11 cellular contexts compared by ENCODE assay signal in genomic region chr3:193563999-193564398, GRCh38. TPM values are rescaled to one million over a fixed set of nuclear protein-coding genes. Genes with fewer than 3 reads are reported as not detected.
A peak's percentile ranks its signal among the peaks of the same experiment; 100 is the strongest.
DNase-seq lines count a peak whose midpoint lies in the region; ATAC-seq and TF ChIP-seq lines count a peak whose summit lies in the region.
"Had no signal": no experiment of that assay in that cellular context is flagged by ENCODE, and none has a peak within 500 bp of the region (broad histone marks: within the 10 kb centered on the region; RNA-seq: fewer than 3 reads in every experiment).

No MANE protein-coding gene starts in this region.

- no peaks in the 10 kb centered on the region for H3K36me3 Mint-ChIP-seq in neural progenitor cell

- ATAC-seq in HG03571 (IDR thresholded peaks at IDR 0.05; ENCODE audit: unreplicated experiment) (no peak), GM21528 (IDR thresholded peaks at IDR 0.05; ENCODE audit: low FRiP score, unreplicated experiment) (no peak)

- no peak for TF ChIP-seq POLR2A in NB4 (IDR thresholded peaks at IDR 0.05; ENCODE audit: extremely low read depth, insufficient read length)

- peaks cover 2% of the 10 kb centered on the region for H3K27me3 Mint-ChIP-seq in neural progenitor cell (ENCODE audit: insufficient read depth, low read depth)
- H3K27me3 Mint-ChIP-seq: dendritic cell treated with granulocyte-macrophage colony-stimulating factor and Interleukin-4, amounts not matched to agents 40 ng/mL and 50 ng/mL, for 4 days had no signal

- H2AFZ ChIP-seq in neural progenitor cell (replicated peaks) = no peak overlapping the region

- no peaks in the 10 kb centered on the region for H4K20me1 ChIP-seq in neural progenitor cell (ENCODE audit: low read depth)

- H3K9me3 ChIP-seq in neural progenitor cell (ENCODE audit: low read depth) = no peaks in the 10 kb centered on the region

- no peaks in the 10 kb centered on the region for H3K79me2 ChIP-seq in neural progenitor cell (ENCODE audit: low read depth)

- H3K9me3 Mint-ChIP-seq in neural progenitor cell = no peaks in the 10 kb centered on the region
- H3K9me3 Mint-ChIP-seq: dendritic cell treated with granulocyte-macrophage colony-stimulating factor and Interleukin-4, amounts not matched to agents 40 ng/mL and 50 ng/mL, for 4 days had no signal

- H3K27ac Mint-ChIP-seq in neural progenitor cell = no peak overlapping the region
- H3K27ac Mint-ChIP-seq: dendritic cell treated with granulocyte-macrophage colony-stimulating factor and Interleukin-4, amounts not matched to agents 40 ng/mL and 50 ng/mL, for 4 days had no signal

- H3K4me3 Mint-ChIP-seq in neural progenitor cell = no peak overlapping the region
- H3K4me3 Mint-ChIP-seq: dendritic cell treated with granulocyte-macrophage colony-stimulating factor and Interleukin-4, amounts not matched to agents 40 ng/mL and 50 ng/mL, for 4 days had no signal

- no peak overlapping the region for H3K27ac ChIP-seq in neural progenitor cell

- H3K9ac ChIP-seq in neural progenitor cell = no peak overlapping the region

- no peak overlapping the region for H3K4me3 ChIP-seq in NB4 (ENCODE audit: low read depth, low read length)
- no peak overlapping the region for H3K4me3 ChIP-seq in neural progenitor cell

- no peaks in the 10 kb centered on the region for H3K36me3 ChIP-seq in neural progenitor cell

- no peaks in the 10 kb centered on the region for H3F3A ChIP-seq in neural progenitor cell (ENCODE audit: low read depth)

- no peaks in the 10 kb centered on the region for H3K4me1 ChIP-seq in neural progenitor cell

- no peaks in the 10 kb centered on the region for H3K4me1 Mint-ChIP-seq in neural progenitor cell

- DNase-seq in NCI-H345 (lab: John Stamatoyannopoulos, UW) (peak; percentile 38), NCI-H345 treated with DMSO at 0.1 percent for 48 hours (lab: John Stamatoyannopoulos, UW; ENCODE audit: unreplicated experiment) (no peak), NB4 (ENCODE audit: low read depth) (peak; percentile 15), cerebellum (ENCODE audit: low spot score) (peak; percentile 11), neural progenitor cell (ENCODE audit: low spot score) (peak; percentile 50), COLO829 (ENCODE audit: low spot score) (no peak)
- DNase-seq: activated T-cell treated with anti-CD3 and anti-CD28 coated beads, Interleukin-2, amount 50 U/mL, for 1 hour; KG1 had no signal

- H3K4me2 ChIP-seq in neural progenitor cell = no peak overlapping the region

- H3K27me3 ChIP-seq in neural progenitor cell = no peaks in the 10 kb centered on the region

- TF ChIP-seq CTCF in NB4 (IDR thresholded peaks at IDR 0.05; ENCODE audit: low read depth, low read length) (peak; percentile 28), neural progenitor cell (IDR thresholded peaks at IDR 0.05) (peak; percentile 39)

RNA-seq across cellular contexts. Expression of gene ATP13A4, which starts 9.3 kb away (rescaled TPM):
- total RNA-seq in cerebellum (7.3 TPM), neural progenitor cell (ENCODE audit: low replicate concordance) (0.32 and 0.40 TPM in 2 replicates)

RNA-seq across cellular contexts. Expression of gene OPA1, which starts 29.0 kb away (rescaled TPM):
- total RNA-seq in cerebellum (88.9 TPM), neural progenitor cell (ENCODE audit: low replicate concordance) (69.1 and 125 TPM in 2 replicates)

Comparison
In these comparisons a context has a peak if more than half of its experiments do, and no peak if none do; other contexts are left out.
1. DNase-seq: peak in NCI-H345 (single experiment), NB4 (single experiment), cerebellum (single experiment) and neural progenitor cell (single experiment); none in NCI-H345 treated with DMSO at 0.1 percent for 48 hours (single experiment) and COLO829 (single experiment).